In genomic region chr2:216695401-216695821, GRCh38 we compare ENCODE assay signal across 9 cellular contexts. TPM values are rescaled to one million over a fixed set of nuclear protein-coding genes. Genes with fewer than 3 reads are reported as not detected.
DNase-seq lines count a peak whose midpoint lies in the region; ATAC-seq and TF ChIP-seq lines count a peak whose summit lies in the region.
"Had no signal": no experiment of that assay in that cellular context is flagged by ENCODE, and none has a peak within 500 bp of the region (broad histone marks: within the 10 kb centered on the region; RNA-seq: fewer than 3 reads in every experiment).

Gene IGFBP5, minus strand, starts transcription at chr2:216695549. Its CDS starts 774 bp downstream, at chr2:216694775.

- no peak within 1 kb of the TSS for H2AFZ ChIP-seq in OCI-LY7 (ENCODE audit: low read length)

- no peak for ATAC-seq in naive thymus-derived CD4-positive, alpha-beta T cell
- no peak for ATAC-seq in HG03460 (IDR thresholded peaks at IDR 0.05; ENCODE audit: unreplicated experiment)

- peaks cover 22 to 61% (median 53%) of the 10 kb centered on the region in 5 donors for H3K27me3 Mint-ChIP-seq in naive thymus-derived CD4-positive, alpha-beta T cell

- no TSS peak for BruUV-seq in OCI-LY7 (replicated peaks; lab: Mats Ljungman, UMichigan)

- H3K4me3 ChIP-seq in MG63 (peak within 1 kb of the TSS; percentile 37), WERI-Rb-1 (ENCODE audit: low read depth, low read length) (peak within 1 kb of the TSS; percentile 92), OCI-LY7 (ENCODE audit: low read depth, low read length, poor library complexity, severe bottlenecking) (no peak within 1 kb of the TSS)
- H3K4me3 ChIP-seq in naive thymus-derived CD4-positive, alpha-beta T cell (ENCODE audit: low read length), result no peak within 1 kb of the TSS

- H3K27me3 ChIP-seq in MG63 (peaks cover 15% of the 10 kb centered on the region), WERI-Rb-1 (ENCODE audit: insufficient read depth, low read depth, severe bottlenecking) (no peaks in the 10 kb centered on the region)
- peaks cover 3 to 7% of the 10 kb centered on the region in 2 donors for H3K27me3 ChIP-seq in naive thymus-derived CD4-positive, alpha-beta T cell (ENCODE audit: control insufficient read depth in 2 of 2, insufficient read depth in 2 of 2, low read length in 2 of 2)

- peak; percentile 21 for TF ChIP-seq CTCF in AG09319 (IDR thresholded peaks at IDR 0.05; ENCODE audit: low read depth, low read length)
- peak; percentile 39; the same call in 1 of the 2 replicates for TF ChIP-seq CTCF in WERI-Rb-1 (IDR thresholded peaks at IDR 0.05; ENCODE audit: low read depth, low read length)
- TF ChIP-seq CTCF in OCI-LY7 (conservative IDR thresholded peaks at IDR 0.05; ENCODE audit: low read length), result no peak

- H3K79me2 ChIP-seq in OCI-LY7 (ENCODE audit: insufficient read depth, low read depth, low read length), result no peaks in the 10 kb centered on the region

- H3K9me3 Mint-ChIP-seq in naive thymus-derived CD4-positive, alpha-beta T cell, result no peaks in the 10 kb centered on the region

- no peaks in the 10 kb centered on the region for H3K9me2 ChIP-seq in OCI-LY7 (ENCODE audit: insufficient read depth, low read length)

- H3K36me3 ChIP-seq in MG63 (no peaks in the 10 kb centered on the region), WERI-Rb-1 (no peaks in the 10 kb centered on the region), OCI-LY7 (ENCODE audit: insufficient read depth, low read length) (no peaks in the 10 kb centered on the region)
- no peaks in the 10 kb centered on the region for H3K36me3 ChIP-seq in naive thymus-derived CD4-positive, alpha-beta T cell (ENCODE audit: control insufficient read depth in 2 of 3, insufficient read depth in 3 of 3, low read length in 3 of 3)

- H3K27ac ChIP-seq in WERI-Rb-1, result peak within 1 kb of the TSS; percentile 52; the same call in 1 of the 2 replicates
- no peak within 1 kb of the TSS for H3K27ac ChIP-seq in naive thymus-derived CD4-positive, alpha-beta T cell (ENCODE audit: low read depth, low read length)
- no peak within 1 kb of the TSS for H3K27ac ChIP-seq in OCI-LY7 (ENCODE audit: low read depth, low read length, poor library complexity, severe bottlenecking)
- H3K27ac ChIP-seq: epithelial cell of prostate had no signal

- peak within 1 kb of the TSS; percentile 43 to 92 (median 84) for H3K4me3 Mint-ChIP-seq in naive thymus-derived CD4-positive, alpha-beta T cell

- H3K9me3 ChIP-seq in MG63 (no peaks in the 10 kb centered on the region), WERI-Rb-1 (ENCODE audit: severe bottlenecking) (no peaks in the 10 kb centered on the region), OCI-LY7 (ENCODE audit: low read length) (no peaks in the 10 kb centered on the region)
- no peaks in the 10 kb centered on the region for H3K9me3 ChIP-seq in naive thymus-derived CD4-positive, alpha-beta T cell (ENCODE audit: control insufficient read depth in 2 of 3, low read length in 3 of 3)

- no peaks in the 10 kb centered on the region for H3K36me3 Mint-ChIP-seq in naive thymus-derived CD4-positive, alpha-beta T cell

- CTCF ChIA-PET in naive thymus-derived CD4-positive, alpha-beta T cell (lab: Charles Lee), result interaction anchor here (1.3 kb wide), 1 partner anchor 1079 kb away, joined by 3 read pairs; no protein-coding TSS in a partner anchor
- CTCF ChIA-PET in OCI-LY7 (lab: Charles Lee; ENCODE audit: unreplicated experiment), result interaction anchor here (0.6 to 0.7 kb wide), 2 partner anchors 843 to 1036 kb away, joined by 3 to 4 read pairs; no protein-coding TSS in a partner anchor

- peaks cover 10 to 28% of the 10 kb centered on the region in 2 donors for H3K4me1 ChIP-seq in naive thymus-derived CD4-positive, alpha-beta T cell (ENCODE audit: control insufficient read depth in 2 of 2, insufficient read depth in 2 of 2, low read length in 2 of 2)
- H3K4me1 ChIP-seq in OCI-LY7 (ENCODE audit: insufficient read depth, low read length, poor library complexity, severe bottlenecking), result no peaks in the 10 kb centered on the region

- H3K4me1 Mint-ChIP-seq in naive thymus-derived CD4-positive, alpha-beta T cell, result peaks cover 12 to 49% (median 37%) of the 10 kb centered on the region in 7 donors

- no peak within 1 kb of the TSS for H3K4me2 ChIP-seq in OCI-LY7 (ENCODE audit: low read length)

- H4K20me1 ChIP-seq in OCI-LY7 (ENCODE audit: insufficient read depth, low read length), result no peaks in the 10 kb centered on the region

- DNase-seq in AG09319 (ENCODE audit: extremely low read depth, low read depth) (peak; percentile 75), MG63 (no peak), WERI-Rb-1 (peak; percentile 38), fibroblast of the conjunctiva (ENCODE audit: low read depth) (peak; percentile 91), OCI-LY7 (ENCODE audit: low spot score) (no peak)
- no peak for DNase-seq in naive thymus-derived CD4-positive, alpha-beta T cell
- DNase-seq in activated CD4-positive, alpha-beta T cell treated with anti-CD3 and anti-CD28 coated beads for 4 hours, result no peak

- intact Hi-C loops in naive thymus-derived CD4-positive, alpha-beta T cell (cut with micrococcal nuclease), result loop anchor here (5.0 to 10.0 kb wide), 3 partner anchors 529 to 1062 kb away; no protein-coding TSS in a partner anchor
- intact Hi-C loops in OCI-LY7 (cut with micrococcal nuclease; ENCODE audit: unreplicated experiment), result loop anchor here (5.0 kb wide), 1 partner anchor 817 kb away; no protein-coding TSS in a partner anchor

- H3K27ac Mint-ChIP-seq in naive thymus-derived CD4-positive, alpha-beta T cell, result peak within 1 kb of the TSS in 1 of 9 donors; percentile 1

- POLR2A ChIA-PET in naive thymus-derived CD4-positive, alpha-beta T cell (lab: Charles Lee), result no interaction called here
- POLR2A ChIA-PET in OCI-LY7 (lab: Charles Lee), result interaction anchor here (0.7 kb wide), 1 partner anchor 1431 kb away, joined by 7 read pairs; no protein-coding TSS in a partner anchor

RNA-seq across cellular contexts. Expression of gene IGFBP5, which starts in this region (rescaled TPM):
- 1.8 and 3.8 TPM in 2 replicates for total RNA-seq in MG63 (2014; rRNA removed; shearing (Covaris generic); ENCODE audit: low replicate concordance)
- not detected for total RNA-seq in naive thymus-derived CD4-positive, alpha-beta T cell
- polyA plus RNA-seq in naive thymus-derived CD4-positive, alpha-beta T cell, result not detected
- total RNA-seq in OCI-LY7 (2014; rRNA removed; shearing (Covaris generic)), result not detected in 2 replicates
- total RNA-seq in OCI-LY7 (2022), result not detected in 2 replicates

Comparison
In these comparisons a context has a peak if more than half of its experiments do, and no peak if none do; other contexts are left out.
1. DNase-seq: peak in AG09319 (single experiment), WERI-Rb-1 (single experiment) and fibroblast of the conjunctiva (single experiment); none in MG63 (single experiment), naive thymus-derived CD4-positive, alpha-beta T cell (0 of 9), activated CD4-positive, alpha-beta T cell treated with anti-CD3 and anti-CD28 coated beads for 4 hours (0 of 2) and OCI-LY7 (single experiment).
2. H3K4me3 ChIP-seq: peak in MG63 (single experiment) and WERI-Rb-1 (single experiment); none in naive thymus-derived CD4-positive, alpha-beta T cell (single experiment) and OCI-LY7 (single experiment).